In genomic region chr19:48321372-48321621, GRCh38 we compare ENCODE assay signal across 8 cellular contexts. TPM values are rescaled to one million over a fixed set of nuclear protein-coding genes. Genes with fewer than 3 reads are reported as not detected.
A peak's percentile ranks its signal among the peaks of the same experiment; 100 is the strongest.
DNase-seq lines count a peak whose midpoint lies in the region; ATAC-seq and TF ChIP-seq lines count a peak whose summit lies in the region.

No MANE protein-coding gene starts in this region.

- peak overlapping the region; percentile 100 for H3K9ac ChIP-seq in Loucy (ENCODE audit: low read depth, low read length, poor library complexity, severe bottlenecking)

- H3K4me3 Mint-ChIP-seq in Caco-2 (ENCODE audit: unreplicated experiment) = peak overlapping the region; percentile 96

- H3K4me3 ChIP-seq in Caco-2 (ENCODE audit: low read depth, low read length) = peak overlapping the region; percentile 93
- peak overlapping the region; percentile 96 for H3K4me3 ChIP-seq in Loucy (ENCODE audit: low read length, poor library complexity, severe bottlenecking)
- H3K4me3 ChIP-seq in fibroblast of villous mesenchyme (ENCODE audit: low read depth, low read length) = peak overlapping the region; percentile 68
- peak overlapping the region; percentile 78 to 93 for H3K4me3 ChIP-seq in neutrophil (ENCODE audit: low read depth in 1 of 2, low read length in 1 of 2)

- BruUV-seq in Caco-2 (replicated peaks; lab: Mats Ljungman, UMichigan) = no TSS peak

- peak overlapping the region; percentile 91 for H3K4me2 ChIP-seq in Loucy (ENCODE audit: low read depth, low read length, poor library complexity, severe bottlenecking)

- H3K27me3 ChIP-seq in Caco-2 (replicated peaks; ENCODE audit: control insufficient read depth, insufficient read depth, low read length) (no peaks in the 10 kb centered on the region), Loucy (ENCODE audit: insufficient read depth, low read length, poor library complexity, severe bottlenecking) (no peaks in the 10 kb centered on the region), neutrophil (no peaks in the 10 kb centered on the region)

- no peak overlapping the region; the same call in 1 of the 2 replicates for H2AFZ ChIP-seq in Loucy (ENCODE audit: low read length)

- DNase-seq in Caco-2 (peak; percentile 96 to 99), SHP77 (lab: John Stamatoyannopoulos, UW) (peak; percentile 88 to 93), fibroblast of villous mesenchyme (ENCODE audit: low read depth) (peak; percentile 93), substantia nigra (lab: John Stamatoyannopoulos, UW) (peak in 48 of 49 donors; percentile 29 to 88 (median 68))
- peak; percentile 97 for DNase-seq in activated effector memory CD4-positive, alpha-beta T cell treated with anti-CD3 and anti-CD28 coated beads, Interleukin-2, amount 50 U/mL, for 16 hours

- no peak for TF ChIP-seq CTCF in Caco-2 (IDR thresholded peaks at IDR 0.05; ENCODE audit: insufficient read depth in 1 of 2, low read depth in 1 of 2, low read length in 1 of 2, severe bottlenecking in 1 of 2, unreplicated experiment in 1 of 2)
- no peak for TF ChIP-seq CTCF in Loucy (conservative IDR thresholded peaks at IDR 0.05; ENCODE audit: low read length)
- TF ChIP-seq CTCF in fibroblast of villous mesenchyme (IDR thresholded peaks at IDR 0.05; ENCODE audit: insufficient read depth, low read depth, low read length) = no peak
- no peak for TF ChIP-seq CTCF in neutrophil (IDR thresholded peaks at IDR 0.05)

- CTCF ChIA-PET in Caco-2 (lab: Charles Lee) = interaction anchor here (0.5 to 4.0 kb wide), 19 partner anchors 9 to 393 kb away, joined by 3 to 76 read pairs (median 4); partner anchors contain the start of genes KDELR1, SYNGR4 and TMEM143

- ATAC-seq in GM21786 (IDR thresholded peaks at IDR 0.05; ENCODE audit: unreplicated experiment) = peak; percentile 46

- peaks cover 22% of the 10 kb centered on the region for H3K79me2 ChIP-seq in Loucy (ENCODE audit: insufficient read depth, low read length)

- intact Hi-C loops in Caco-2 (cut with micrococcal nuclease; ENCODE audit: unreplicated experiment) = loop anchor here (1.0 to 5.0 kb wide), 4 partner anchors 12 to 124 kb away; partner anchors contain the start of genes GRWD1, KDELR1, SYNGR4 and TMEM143

- H3K36me3 ChIP-seq in Caco-2 (ENCODE audit: control insufficient read depth, insufficient read depth, low read length) (no peaks in the 10 kb centered on the region), Loucy (ENCODE audit: insufficient read depth, low read length) (no peaks in the 10 kb centered on the region), neutrophil (no peaks in the 10 kb centered on the region)

- H3K9me2 ChIP-seq in Loucy (replicated peaks; ENCODE audit: low read depth, low read length) = no peaks in the 10 kb centered on the region

- no peaks in the 10 kb centered on the region for H3K9me3 Mint-ChIP-seq in Caco-2 (ENCODE audit: unreplicated experiment)

- no peaks in the 10 kb centered on the region for H3K9me3 ChIP-seq in Caco-2
- H3K9me3 ChIP-seq in Loucy (ENCODE audit: insufficient read depth, low read depth, low read length) = no peaks in the 10 kb centered on the region
- no peaks in the 10 kb centered on the region for H3K9me3 ChIP-seq in neutrophil

- H4K20me1 ChIP-seq in Loucy (ENCODE audit: insufficient read depth, low read length, poor library complexity, severe bottlenecking) = no peaks in the 10 kb centered on the region

- peaks cover 25% of the 10 kb centered on the region for H3K4me1 ChIP-seq in Caco-2
- H3K4me1 ChIP-seq in Loucy (ENCODE audit: insufficient read depth, low read length, poor library complexity, severe bottlenecking) = peaks cover 40% of the 10 kb centered on the region
- peaks cover 61 to 65% of the 10 kb centered on the region in 2 experiments for H3K4me1 ChIP-seq in neutrophil (ENCODE audit: control insufficient read depth in 1 of 2, insufficient read depth in 1 of 2, low read depth in 1 of 2, low read length in 1 of 2)

- H3F3A ChIP-seq in Loucy (ENCODE audit: low read depth) = peaks cover 7% of the 10 kb centered on the region; the same call in 1 of the 2 replicates

- H3K4me1 Mint-ChIP-seq in Caco-2 (ENCODE audit: low read depth, unreplicated experiment) = peaks cover 28% of the 10 kb centered on the region

- H3K27ac Mint-ChIP-seq in Caco-2 (ENCODE audit: unreplicated experiment) = peak overlapping the region; percentile 95

- H3K27ac ChIP-seq in neutrophil (peak overlapping the region; percentile 99), substantia nigra (ENCODE audit: low read depth, low read length, poor library complexity, severe bottlenecking) (peak overlapping the region; percentile 96)

- H3K36me3 Mint-ChIP-seq in Caco-2 (ENCODE audit: insufficient read depth, unreplicated experiment) = peaks cover 28% of the 10 kb centered on the region

- no peaks in the 10 kb centered on the region for H3K27me3 Mint-ChIP-seq in Caco-2 (ENCODE audit: insufficient read depth, unreplicated experiment)

- POLR2A ChIA-PET in Caco-2 (lab: Charles Lee) = interaction anchor here (0.6 to 1.0 kb wide), 10 partner anchors 8 to 237 kb away, joined by 3 to 7 read pairs (median 4); partner anchors contain the start of genes SYNGR4 and TMEM143

RNA-seq across cellular contexts. Expression of gene EMP3, which starts 4.1 kb away (rescaled TPM):
- 6.8 and 11.3 TPM in 2 replicates for total RNA-seq in Caco-2 (2022)
- total RNA-seq in fibroblast of villous mesenchyme = 82.8 and 92.4 TPM in 2 replicates

RNA-seq across cellular contexts. Expression of gene TMEM143, which starts 42.4 kb away (rescaled TPM):
- total RNA-seq in Caco-2 (2022) (20.4 and 24.4 TPM in 2 replicates), fibroblast of villous mesenchyme (2.9 and 3.0 TPM in 2 replicates)

RNA-seq across cellular contexts. Expression of gene SYNGR4, which starts 42.9 kb away (rescaled TPM):
- 0.32 TPM in 1 of 2 replicates, not detected in the other for total RNA-seq in Caco-2 (2022)
- not detected in 2 replicates for total RNA-seq in fibroblast of villous mesenchyme

RNA-seq across cellular contexts. Expression of gene ZNF114, which starts 51.4 kb away (rescaled TPM):
- total RNA-seq in Caco-2 (2022) (8.7 and 9.3 TPM in 2 replicates), fibroblast of villous mesenchyme (0.32 and 0.43 TPM in 2 replicates)

Comparison
In these comparisons a context has a peak if more than half of its experiments do, and no peak if none do; other contexts are left out.
1. Peak in every context shown above with its lines: DNase-seq, ATAC-seq, H3K4me3 ChIP-seq and H3K27ac ChIP-seq.